19 cellular contexts compared by ENCODE assay signal in genomic region chr7:45625067-45625466, GRCh38. TPM values are rescaled to one million over a fixed set of nuclear protein-coding genes. Genes with fewer than 3 reads are reported as not detected.
DNase-seq lines count a peak whose midpoint lies in the region; FAIRE-seq and TF ChIP-seq lines count a peak whose summit lies in the region.
"Had no signal": no experiment of that assay in that cellular context is flagged by ENCODE, and none has a peak within 500 bp of the region (broad histone marks: within the 10 kb centered on the region; RNA-seq: fewer than 3 reads in every experiment).

No MANE protein-coding gene starts in this region.

- no peak overlapping the region for H3K9ac ChIP-seq in astrocyte (ENCODE audit: low read length)

- no peak overlapping the region for H3K4me3 ChIP-seq in astrocyte (ENCODE audit: insufficient read depth, low read depth, low read length)
- H3K4me3 ChIP-seq in fibroblast of villous mesenchyme (ENCODE audit: low read depth, low read length): no peak overlapping the region
- H3K4me3 ChIP-seq: A549 had no signal

- no peak overlapping the region for H3K4me3 Mint-ChIP-seq in astrocyte (ENCODE audit: unreplicated experiment)

- H3K27ac Mint-ChIP-seq in astrocyte (ENCODE audit: unreplicated experiment): no peak overlapping the region

- H3K9me3 Mint-ChIP-seq in astrocyte (ENCODE audit: unreplicated experiment): peaks cover 12% of the 10 kb centered on the region

- H4K20me1 ChIP-seq in astrocyte (ENCODE audit: insufficient read depth, low read length): no peaks in the 10 kb centered on the region

- FAIRE-seq in astrocyte (lab: Jason Lieb, UNC): no peak
- no peak for FAIRE-seq in GM19239 (lab: Jason Lieb, UNC)
- FAIRE-seq: A549, HepG2 had no signal

- DNase-seq in AG08396 (ENCODE audit: low spot score) (peak; percentile 23), GM03348 (ENCODE audit: low spot score) (peak; percentile 2), astrocyte (ENCODE audit: low read depth) (peak; percentile 6), fibroblast of villous mesenchyme (ENCODE audit: low read depth) (peak; percentile 28), T-helper 1 cell (no peak), GM19239 (ENCODE audit: insufficient read length, low spot score) (no peak), NCI-H2196 (lab: John Stamatoyannopoulos, UW; ENCODE audit: unreplicated experiment) (no peak)
- DNase-seq: AML-193, DMS79, GOT3, KG1, NCI-H1417, NCI-H187 treated with DMSO at 0.1 percent for 48 hours, NCI-H446, NCI-H69, SW 1271 had no signal

- H3K27me3 Mint-ChIP-seq in astrocyte (ENCODE audit: low read depth, unreplicated experiment): peaks cover 16% of the 10 kb centered on the region

- no peaks in the 10 kb centered on the region for H3K79me2 ChIP-seq in astrocyte (ENCODE audit: insufficient read depth, low read length)

- H3K36me3 Mint-ChIP-seq in astrocyte (ENCODE audit: low read depth, unreplicated experiment): no peaks in the 10 kb centered on the region

- no peak for TF ChIP-seq CTCF in astrocyte (IDR thresholded peaks at IDR 0.05; ENCODE audit: insufficient read depth, low read depth, low read length)
- TF ChIP-seq CTCF in fibroblast of villous mesenchyme (IDR thresholded peaks at IDR 0.05; ENCODE audit: insufficient read depth, low read depth, low read length): no peak

- no peaks in the 10 kb centered on the region for H3K36me3 ChIP-seq in astrocyte (ENCODE audit: insufficient read depth, low read length)

- H3K4me2 ChIP-seq in astrocyte (ENCODE audit: low read length): no peak overlapping the region
- H3K4me2 ChIP-seq: A549 had no signal

- no peak overlapping the region for H2AFZ ChIP-seq in astrocyte (ENCODE audit: low read depth, low read length)

- no peak overlapping the region for H3K27ac ChIP-seq in astrocyte (ENCODE audit: low read depth, low read length)
- H3K27ac ChIP-seq: A549, C4-2B had no signal

- H3K27me3 ChIP-seq in astrocyte (ENCODE audit: insufficient read depth, low read length): no peaks in the 10 kb centered on the region

- H3K9me3 ChIP-seq in astrocyte (ENCODE audit: insufficient read depth, low read depth, low read length): no peaks in the 10 kb centered on the region
- H3K9me3 ChIP-seq: A549 had no signal

- no peaks in the 10 kb centered on the region for H3K4me1 ChIP-seq in astrocyte (ENCODE audit: insufficient read depth, low read length)
- H3K4me1 ChIP-seq: A549 had no signal

- no peaks in the 10 kb centered on the region for H3K4me1 Mint-ChIP-seq in astrocyte (ENCODE audit: low read depth, unreplicated experiment)

RNA-seq across cellular contexts. Expression of gene ADCY1, which starts 50.9 kb away (rescaled TPM):
- total RNA-seq in astrocyte (1.2 and 1.6 TPM in 2 replicates), fibroblast of villous mesenchyme (under 0.01 and 0.32 TPM in 2 replicates)

Comparison
In these comparisons a context has a peak if more than half of its experiments do, and no peak if none do; other contexts are left out.
1. DNase-seq: peak in AG08396 (single experiment), GM03348 (single experiment), astrocyte (single experiment) and fibroblast of villous mesenchyme (single experiment); none in T-helper 1 cell (0 of 5), GM19239 (single experiment) and NCI-H2196 (single experiment).